Comparison of ENCODE assay signal across 31 cellular contexts in the genomic region with DNA sequence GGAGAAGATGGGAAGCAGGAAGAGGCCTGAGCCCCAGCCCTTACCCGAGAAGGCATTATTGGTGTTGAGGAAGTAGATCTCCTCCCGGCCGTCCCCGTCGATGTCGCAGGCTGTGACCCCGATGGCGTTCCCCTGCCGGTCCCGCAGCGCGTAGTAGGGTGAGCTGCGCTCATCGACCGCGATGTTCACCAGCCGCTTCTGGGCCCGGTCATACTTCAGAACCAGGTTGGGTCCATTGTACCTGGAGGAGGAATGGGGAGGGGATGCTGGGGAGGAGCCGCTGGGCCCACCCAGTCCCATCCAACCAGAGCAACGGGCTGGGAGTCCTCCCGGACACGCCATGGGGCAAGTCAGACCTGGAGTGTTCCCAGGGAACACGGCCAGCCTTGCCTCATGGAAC.
"Had no signal": no experiment of that assay in that cellular context is flagged by ENCODE, and none has a peak within 500 bp of the region (broad histone marks: within the 10 kb centered on the region; RNA-seq: fewer than 3 reads in every experiment).

No MANE protein-coding gene starts in this region.

- H3K36me3 ChIP-seq: adrenal gland, ascending aorta, brain microvascular endothelial cell, breast epithelium, cardiac muscle cell had no signal

- H3K27me3 ChIP-seq: adrenal gland, ascending aorta, body of pancreas, brain microvascular endothelial cell, breast epithelium had no signal

- ATAC-seq: activated naive CD4-positive, alpha-beta T cell treated with anti-CD3 and anti-CD28 coated beads, Interleukin-2, amount 50 U/mL, for 72 hours; activated naive CD8-positive, alpha-beta T cell treated with anti-CD3 and anti-CD28 coated beads, Interleukin-2, amount 50 U/mL, for 24 hours; activated T-cell treated with anti-CD3 and anti-CD28 coated beads, Interleukin-2, amount 50 U/mL, for 4 hours; activated T-cell treated with anti-CD3 and anti-CD28 coated beads, Interleukin-2, amount 50 U/mL, for 72 hours; activated T-helper 17 cell treated with anti-CD3 and anti-CD28 coated beads, Interleukin-2, amount 50 U/mL, for 72 hours; body of pancreas had no signal

- H3K27ac ChIP-seq: adrenal gland, ascending aorta, body of pancreas, brain microvascular endothelial cell, breast epithelium, cardiac muscle cell had no signal

- H3K4me3 ChIP-seq: adrenal gland, ascending aorta, body of pancreas, breast epithelium, cardiac muscle cell had no signal

- H3K4me1 ChIP-seq: adrenal gland, ascending aorta, body of pancreas, breast epithelium had no signal

- H3K9me3 ChIP-seq: adrenal gland, ascending aorta, body of pancreas, breast epithelium had no signal

- DNase-seq: activated gamma-delta T cell; activated gamma-delta T cell treated with Interleukin-2 at 50 U/mL for 16 hours; activated naive CD4-positive, alpha-beta T cell; activated naive CD4-positive, alpha-beta T cell treated with anti-CD3 and anti-CD28 coated beads for 36 hours; activated naive CD4-positive, alpha-beta T cell treated with anti-CD3 and anti-CD28 coated beads, Interleukin-2, amount 10 ng/mL, durations not matched to agents 7 days and 5 days; activated naive CD4-positive, alpha-beta T cell treated with anti-CD3 and anti-CD28 coated beads, Interleukin-2, amount 50 U/mL, for 16 hours; activated naive CD4-positive, alpha-beta T cell treated with Interleukin-2 at 50 U/mL for 16 hours; activated naive CD8-positive, alpha-beta T cell treated with anti-CD3 and anti-CD28 coated beads for 36 hours; activated naive CD8-positive, alpha-beta T cell treated with anti-CD3 and anti-CD28 coated beads, Interleukin-2, amount 10 ng/mL, durations not matched to agents 7 days and 5 days; activated naive CD8-positive, alpha-beta T cell treated with anti-CD3 and anti-CD28 coated beads, Interleukin-2, amount 50 U/mL, for 24 hours; activated T-cell treated with anti-CD3 and anti-CD28 coated beads for 4 hours; activated T-cell treated with anti-CD3 and anti-CD28 coated beads, Interleukin-2, amount 50 U/mL, for 1 hour; activated T-cell treated with anti-CD3 and anti-CD28 coated beads, Interleukin-2, amount 50 U/mL, for 24 hours; activated T-cell treated with anti-CD3 and anti-CD28 coated beads, Interleukin-2, amount 50 U/mL, for 4 hours; activated T-cell treated with anti-CD3 and anti-CD28 coated beads, Interleukin-2, amount 50 U/mL, for 48 hours; activated T-cell treated with anti-CD3 and anti-CD28 coated beads, Interleukin-2, amount 50 U/mL, for 72 hours; adrenal gland; amniotic stem cell; amygdala; anterior cingulate cortex; aorta; body of pancreas; brain microvascular endothelial cell; caudate nucleus; central memory CD4-positive, alpha-beta T cell; cerebellar nuclear complex had no signal
